In genomic region chr12:89252284-89252683, GRCh38 we compare ENCODE assay signal across 15 cellular contexts.
DNase-seq lines count a peak whose midpoint lies in the region; ATAC-seq and TF ChIP-seq lines count a peak whose summit lies in the region.
"Had no signal": no experiment of that assay in that cellular context is flagged by ENCODE, and none has a peak within 500 bp of the region (broad histone marks: within the 10 kb centered on the region; RNA-seq: fewer than 3 reads in every experiment).

No MANE protein-coding gene starts in this region.

- TF ChIP-seq CTCF in mammary epithelial cell (conservative IDR thresholded peaks at IDR 0.05 in 1 of 2, IDR thresholded peaks at IDR 0.05 in 1 of 2; ENCODE audit: extremely low read depth in 1 of 2, insufficient read depth in 1 of 2, low read depth in 1 of 2, low read length in 2 of 2) (no peak), MCF 10A (IDR thresholded peaks at IDR 0.05; ENCODE audit: unreplicated experiment) (no peak), PC-3 (conservative IDR thresholded peaks at IDR 0.05; ENCODE audit: low read depth, low read length) (no peak)

- H3K27me3 Mint-ChIP-seq in MCF 10A (ENCODE audit: insufficient read depth, unreplicated experiment) = no peaks in the 10 kb centered on the region
- H3K27me3 Mint-ChIP-seq in stimulated activated naive CD8-positive, alpha-beta T cell treated with anti-CD3 and anti-CD28 coated beads, Interleukin-15, Interleukin-2, amounts not matched to agents 100 ng/mL and 50 ng/mL, for 24 hours = no peaks in the 10 kb centered on the region

- CTCF ChIA-PET in mammary epithelial cell (lab: Charles Lee; ENCODE audit: low non-redundant PET) (no interaction called here), MCF 10A (lab: Yijun Ruan, JAX) (interaction anchor here (0.8 kb wide), 1 partner anchor 25 kb away, joined by 3 read pairs; no protein-coding TSS in a partner anchor), PC-3 (lab: Charles Lee) (no interaction called here)

- no peak overlapping the region for H2AFZ ChIP-seq in mammary epithelial cell (ENCODE audit: low read depth, low read length)
- H2AFZ ChIP-seq in PC-3 (ENCODE audit: low read length) = no peak overlapping the region

- dilution Hi-C loops in mammary epithelial cell (cut with HindIII; ENCODE audit: low sequenced_read_pairs) = no loop called here

- H3K4me2 ChIP-seq in mammary epithelial cell (ENCODE audit: insufficient read depth, low read depth, low read length) (no peak overlapping the region), PC-3 (ENCODE audit: low read length) (no peak overlapping the region)

- H3K27me3 ChIP-seq in mammary epithelial cell (ENCODE audit: insufficient read depth, low read length) (no peaks in the 10 kb centered on the region), PC-3 (ENCODE audit: low read length) (no peaks in the 10 kb centered on the region)
- H3K27me3 ChIP-seq: BE2C had no signal

- H3K9me3 ChIP-seq in mammary epithelial cell (replicated peaks; ENCODE audit: insufficient read depth, low read length) = no peaks in the 10 kb centered on the region
- H3K9me3 ChIP-seq in PC-3 (ENCODE audit: low read length) = no peaks in the 10 kb centered on the region
- H3K9me3 ChIP-seq: BE2C had no signal

- H3K79me2 ChIP-seq in mammary epithelial cell (ENCODE audit: insufficient read depth, low read length) = no peaks in the 10 kb centered on the region
- H3K79me2 ChIP-seq in PC-3 (ENCODE audit: low read length) = no peaks in the 10 kb centered on the region

- no peak overlapping the region for H3K9ac ChIP-seq in mammary epithelial cell (ENCODE audit: insufficient read depth, low read length)
- no peak overlapping the region for H3K9ac ChIP-seq in PC-3 (ENCODE audit: low read length)

- peaks cover 7% of the 10 kb centered on the region for H3K4me1 ChIP-seq in mammary epithelial cell (ENCODE audit: insufficient read depth, low read length)
- H3K4me1 ChIP-seq in PC-3 (ENCODE audit: insufficient read depth, low read length) = peaks cover 36% of the 10 kb centered on the region

- 99% methylated on average over 4 of the region's 4 CpGs for WGBS in mammary epithelial cell (ENCODE audit: low coverage, missing lambda C conversion rate)

- no peaks in the 10 kb centered on the region for H3K9me2 ChIP-seq in PC-3 (replicated peaks; ENCODE audit: low read length)

- in situ Hi-C loops in mammary epithelial cell (cut with MboI; ENCODE audit: low sequenced_read_pairs in 2 of 2) = no loop called here

- ATAC-seq in left ventricle myocardium superior (peak; percentile 33), PC-3 (no peak)
- ATAC-seq: GM12878; stimulated activated memory B cell treated with anti-CD40 and anti-IgM and Interleukin-4, amounts not matched to agents 10 μg/mL and 1 μg/mL and 100 μg/mL, for 72 hours had no signal

- no peaks in the 10 kb centered on the region for H3K9me3 Mint-ChIP-seq in MCF 10A (ENCODE audit: unreplicated experiment)
- H3K9me3 Mint-ChIP-seq in stimulated activated naive CD8-positive, alpha-beta T cell treated with anti-CD3 and anti-CD28 coated beads, Interleukin-15, Interleukin-2, amounts not matched to agents 100 ng/mL and 50 ng/mL, for 24 hours = peaks cover 13% of the 10 kb centered on the region
- H3K9me3 Mint-ChIP-seq: stimulated activated memory B cell treated with anti-CD40 and anti-IgM and Interleukin-4, amounts not matched to agents 10 μg/mL and 1 μg/mL and 100 μg/mL, for 72 hours had no signal

- no peak overlapping the region for H3K4me3 Mint-ChIP-seq in MCF 10A (ENCODE audit: unreplicated experiment)
- H3K4me3 Mint-ChIP-seq in stimulated activated naive CD8-positive, alpha-beta T cell treated with anti-CD3 and anti-CD28 coated beads, Interleukin-15, Interleukin-2, amounts not matched to agents 100 ng/mL and 50 ng/mL, for 24 hours = no peak overlapping the region
- H3K4me3 Mint-ChIP-seq: stimulated activated memory B cell treated with anti-CD40 and anti-IgM and Interleukin-4, amounts not matched to agents 10 μg/mL and 1 μg/mL and 100 μg/mL, for 72 hours had no signal

- no peak overlapping the region for H3K4me3 ChIP-seq in mammary epithelial cell (replicated peaks in 1 of 3; ENCODE audit: insufficient read depth in 1 of 3, low read depth in 2 of 3, low read length in 3 of 3)
- no peak overlapping the region for H3K4me3 ChIP-seq in PC-3 (ENCODE audit: low read length)
- H3K4me3 ChIP-seq: GM12878 had no signal

- no peaks in the 10 kb centered on the region for H3K36me3 ChIP-seq in mammary epithelial cell (ENCODE audit: insufficient read depth, low read length)
- no peaks in the 10 kb centered on the region for H3K36me3 ChIP-seq in PC-3 (ENCODE audit: low read depth, low read length)
- H3K36me3 ChIP-seq: BE2C had no signal

- H3K4me1 Mint-ChIP-seq in MCF 10A (ENCODE audit: insufficient read depth, unreplicated experiment) = peaks cover 5% of the 10 kb centered on the region
- H3K4me1 Mint-ChIP-seq in stimulated activated naive CD8-positive, alpha-beta T cell treated with anti-CD3 and anti-CD28 coated beads, Interleukin-15, Interleukin-2, amounts not matched to agents 100 ng/mL and 50 ng/mL, for 24 hours (ENCODE audit: low read depth) = peaks cover 38% of the 10 kb centered on the region
- H3K4me1 Mint-ChIP-seq: stimulated activated memory B cell treated with anti-CD40 and anti-IgM and Interleukin-4, amounts not matched to agents 10 μg/mL and 1 μg/mL and 100 μg/mL, for 72 hours had no signal

- H3F3A ChIP-seq in PC-3 (ENCODE audit: low read length, unreplicated experiment) = no peaks in the 10 kb centered on the region

- H3K27ac ChIP-seq in mammary epithelial cell (ENCODE audit: insufficient read depth, low read depth, low read length) (no peak overlapping the region), PC-3 (ENCODE audit: low read length) (no peak overlapping the region)

- H3K27ac Mint-ChIP-seq in MCF 10A (ENCODE audit: low read depth, unreplicated experiment) = no peak overlapping the region
- H3K27ac Mint-ChIP-seq in stimulated activated naive CD8-positive, alpha-beta T cell treated with anti-CD3 and anti-CD28 coated beads, Interleukin-15, Interleukin-2, amounts not matched to agents 100 ng/mL and 50 ng/mL, for 24 hours = peak overlapping the region; percentile 57
- H3K27ac Mint-ChIP-seq: stimulated activated memory B cell treated with anti-CD40 and anti-IgM and Interleukin-4, amounts not matched to agents 10 μg/mL and 1 μg/mL and 100 μg/mL, for 72 hours had no signal

- POLR2A ChIA-PET in MCF 10A (lab: Yijun Ruan, JAX) (interaction anchor here (1.0 kb wide), 1 partner anchor 53 kb away, joined by 4 read pairs; no protein-coding TSS in a partner anchor), PC-3 (lab: Charles Lee; ENCODE audit: unreplicated experiment) (no interaction called here)

- no peaks in the 10 kb centered on the region for H3K36me3 Mint-ChIP-seq in MCF 10A (ENCODE audit: insufficient read depth, unreplicated experiment)
- H3K36me3 Mint-ChIP-seq in stimulated activated naive CD8-positive, alpha-beta T cell treated with anti-CD3 and anti-CD28 coated beads, Interleukin-15, Interleukin-2, amounts not matched to agents 100 ng/mL and 50 ng/mL, for 24 hours (ENCODE audit: low read depth) = no peaks in the 10 kb centered on the region
- H3K36me3 Mint-ChIP-seq: stimulated activated memory B cell treated with anti-CD40 and anti-IgM and Interleukin-4, amounts not matched to agents 10 μg/mL and 1 μg/mL and 100 μg/mL, for 72 hours had no signal

- intact Hi-C loops in mammary epithelial cell (cut with micrococcal nuclease) = no loop called here
- intact Hi-C loops in MCF 10A (cut with micrococcal nuclease) = no loop called here
- intact Hi-C loops in left ventricle myocardium superior (cut with micrococcal nuclease) = no loop called here
- intact Hi-C loops in PC-3 (cut with micrococcal nuclease) = loop anchor here (5.0 kb wide), 1 partner anchor 95 kb away; no protein-coding TSS in a partner anchor

- H4K20me1 ChIP-seq in mammary epithelial cell (ENCODE audit: insufficient read depth, low read length) (no peaks in the 10 kb centered on the region), PC-3 (ENCODE audit: low read length) (no peaks in the 10 kb centered on the region)

- DNase-seq in mammary epithelial cell (peak; percentile 55), MCF 10A (ENCODE audit: unreplicated experiment) (no peak), amniotic epithelial cell (ENCODE audit: low read depth) (peak; percentile 36), left ventricle myocardium superior (no peak), middle frontal gyrus (ENCODE audit: extremely low spot score, low spot score) (no peak), NCI-H2196 (lab: John Stamatoyannopoulos, UW; ENCODE audit: unreplicated experiment) (no peak), PC-3 (no peak)
- DNase-seq: BE2C; Karpas-422; NCI-H187 treated with DMSO at 0.1 percent for 48 hours; SHP77; stimulated activated CD4-positive, alpha-beta T cell treated with anti-CD3 and anti-CD28 coated beads, Interleukin-2, amount 100 ng/mL, for 24 hours had no signal

- BruUV-seq in mammary epithelial cell (replicated peaks; lab: Mats Ljungman, UMichigan) = no TSS peak
- BruUV-seq in MCF 10A (replicated peaks; lab: Mats Ljungman, UMichigan) = no TSS peak
- BruUV-seq in PC-3 (replicated peaks; lab: Mats Ljungman, UMichigan) = no TSS peak

Comparison
In these comparisons a context has a peak if more than half of its experiments do, and no peak if none do; other contexts are left out.
1. DNase-seq: peak in mammary epithelial cell (single experiment) and amniotic epithelial cell (single experiment); none in MCF 10A (single experiment), left ventricle myocardium superior (single experiment), middle frontal gyrus (single experiment), NCI-H2196 (single experiment) and PC-3 (single experiment).